Comparison of ENCODE assay signal across 13 cellular contexts in genomic region chr10:72126872-72127232, GRCh38.
"Had no signal": no experiment of that assay in that cellular context is flagged by ENCODE, and none has a peak within 500 bp of the region (broad histone marks: within the 10 kb centered on the region; RNA-seq: fewer than 3 reads in every experiment).

No MANE protein-coding gene starts in this region.

- H3K9me3 ChIP-seq: ovary, stomach, thoracic aorta had no signal

- ATAC-seq: activated CD8-positive, alpha-beta T cell treated with anti-CD3 and anti-CD28 coated beads, Interleukin-2, amount 10 ng/mL, durations not matched to agents 7 days and 5 days; foreskin keratinocyte had no signal

- DNase-seq: activated CD8-positive, alpha-beta T cell treated with anti-CD3 and anti-CD28 coated beads, Interleukin-2, amount 10 ng/mL, durations not matched to agents 7 days and 5 days; activated naive CD4-positive, alpha-beta T cell treated with anti-CD3 and anti-CD28 coated beads, Interleukin-2, amount 10 ng/mL, durations not matched to agents 7 days and 5 days; central memory CD4-positive, alpha-beta T cell; effector CD8-positive, alpha-beta T cell; glutamatergic neuron; hypothalamus; ovary; stimulated activated CD4-positive, alpha-beta T cell treated with anti-CD3 and anti-CD28 coated beads, Interleukin-12 subunit alpha, Interleukin-12 subunit beta, amount 100 ng/mL, for 4 hours; stimulated activated CD4-positive, alpha-beta T cell treated with anti-CD3 and anti-CD28 coated beads, Interleukin-2, amount 100 ng/mL, for 24 hours; stomach had no signal

- H3K27me3 ChIP-seq: foreskin keratinocyte, ovary, stomach had no signal

- H3K36me3 ChIP-seq: ovary, thoracic aorta had no signal

- H3K27ac Mint-ChIP-seq: activated CD8-positive, alpha-beta T cell treated with anti-CD3 and anti-CD28 coated beads, Interleukin-2, amount 10 ng/mL, durations not matched to agents 7 days and 5 days; activated naive CD4-positive, alpha-beta T cell treated with anti-CD3 and anti-CD28 coated beads, Interleukin-2, amount 10 ng/mL, durations not matched to agents 7 days and 5 days; mesothelial cell of epicardium had no signal

- H3K4me1 ChIP-seq: foreskin keratinocyte had no signal

- H3K27me3 Mint-ChIP-seq: activated naive CD4-positive, alpha-beta T cell treated with anti-CD3 and anti-CD28 coated beads, Interleukin-2, amount 10 ng/mL, durations not matched to agents 7 days and 5 days had no signal

- H3K4me3 Mint-ChIP-seq: activated CD8-positive, alpha-beta T cell treated with anti-CD3 and anti-CD28 coated beads, Interleukin-2, amount 10 ng/mL, durations not matched to agents 7 days and 5 days; activated naive CD4-positive, alpha-beta T cell treated with anti-CD3 and anti-CD28 coated beads, Interleukin-2, amount 10 ng/mL, durations not matched to agents 7 days and 5 days; mesothelial cell of epicardium had no signal

- H3K4me3 ChIP-seq: ovary, stomach, thoracic aorta had no signal

- H3K9me3 Mint-ChIP-seq: activated naive CD4-positive, alpha-beta T cell treated with anti-CD3 and anti-CD28 coated beads, Interleukin-2, amount 10 ng/mL, durations not matched to agents 7 days and 5 days had no signal

- H3K27ac ChIP-seq: foreskin keratinocyte, stomach, thoracic aorta had no signal
